Comparison of ENCODE assay signal across 1 cellular context in genomic region chr2:202632682-202633081, GRCh38.
TF ChIP-seq lines count a peak whose summit lies in the region.

No MANE protein-coding gene starts in this region.

TF ChIP-seq in K562, 482 proteins besides CTCF, POLR2A, EP300 and RAD21:
- TF ChIP-seq, protein P1, sequence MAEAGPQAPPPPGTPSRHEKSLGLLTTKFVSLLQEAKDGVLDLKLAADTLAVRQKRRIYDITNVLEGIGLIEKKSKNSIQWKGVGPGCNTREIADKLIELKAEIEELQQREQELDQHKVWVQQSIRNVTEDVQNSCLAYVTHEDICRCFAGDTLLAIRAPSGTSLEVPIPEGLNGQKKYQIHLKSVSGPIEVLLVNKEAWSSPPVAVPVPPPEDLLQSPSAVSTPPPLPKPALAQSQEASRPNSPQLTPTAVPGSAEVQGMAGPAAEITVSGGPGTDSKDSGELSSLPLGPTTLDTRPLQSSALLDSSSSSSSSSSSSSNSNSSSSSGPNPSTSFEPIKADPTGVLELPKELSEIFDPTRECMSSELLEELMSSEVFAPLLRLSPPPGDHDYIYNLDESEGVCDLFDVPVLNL (CRISPR knock-in tag; IDR thresholded peaks at IDR 0.05; ENCODE audit: low read depth), result no peak
- TF ChIP-seq ATF1 (CRISPR knock-in tag; IDR thresholded peaks at IDR 0.05), result no peak
- peak; percentile 59 for TF ChIP-seq ATF1 (tag; IDR thresholded peaks at IDR 0.05)
- TF ChIP-seq ETV6 (IDR thresholded peaks at IDR 0.05; ENCODE audit: borderline replicate concordance in 1 of 2, low read depth in 2 of 2, low read length in 1 of 2), result no peak
- TF ChIP-seq ETV6 (CRISPR knock-in tag; IDR thresholded peaks at IDR 0.05; ENCODE audit: borderline replicate concordance), result no peak
- peak; percentile 52; the same call in 1 of the 2 replicates for TF ChIP-seq ATF7 (IDR thresholded peaks at IDR 0.05)
- TF ChIP-seq ZNF165 (CRISPR knock-in tag; IDR thresholded peaks at IDR 0.05; ENCODE audit: borderline replicate concordance), result no peak
- TF ChIP-seq SRSF9 (IDR thresholded peaks at IDR 0.05; ENCODE audit: borderline replicate concordance, low read depth, low read length), result no peak
- TF ChIP-seq ASH1L (IDR thresholded peaks at IDR 0.05; ENCODE audit: borderline replicate concordance, low read depth, partially characterized antibody), result no peak
- 0 out of 2 replicates have a peak, but pooled peaks have one; percentile 12 for TF ChIP-seq CREM (IDR thresholded peaks at IDR 0.05; ENCODE audit: low read depth)
- peak in 1 of 2 experiments; percentile 37; a peak in 1 of 4 replicates for TF ChIP-seq MNT (conservative IDR thresholded peaks at IDR 0.05)
- no peak for TF ChIP-seq TGIF2 (CRISPR knock-in tag; IDR thresholded peaks at IDR 0.05)
- no peak for TF ChIP-seq FOXO4 (CRISPR knock-in tag; IDR thresholded peaks at IDR 0.05)
- no peak for TF ChIP-seq ZNF41 (CRISPR knock-in tag; conservative IDR thresholded peaks at IDR 0.05)
- TF ChIP-seq NCOA4 (IDR thresholded peaks at IDR 0.05; ENCODE audit: partially characterized antibody), result no peak
- TF ChIP-seq ILK (tag; IDR thresholded peaks at IDR 0.05; ENCODE audit: borderline replicate concordance, low read depth), result no peak
- no peak for TF ChIP-seq BRF1 (IDR thresholded peaks at IDR 0.05; ENCODE audit: borderline replicate concordance, extremely low read depth, insufficient read length)
- no peak for TF ChIP-seq PBX2 (CRISPR knock-in tag; IDR thresholded peaks at IDR 0.05; ENCODE audit: low read depth)
- TF ChIP-seq PBX2 (tag; conservative IDR thresholded peaks at IDR 0.05; ENCODE audit: low read depth), result no peak
